In the genomic region with DNA sequence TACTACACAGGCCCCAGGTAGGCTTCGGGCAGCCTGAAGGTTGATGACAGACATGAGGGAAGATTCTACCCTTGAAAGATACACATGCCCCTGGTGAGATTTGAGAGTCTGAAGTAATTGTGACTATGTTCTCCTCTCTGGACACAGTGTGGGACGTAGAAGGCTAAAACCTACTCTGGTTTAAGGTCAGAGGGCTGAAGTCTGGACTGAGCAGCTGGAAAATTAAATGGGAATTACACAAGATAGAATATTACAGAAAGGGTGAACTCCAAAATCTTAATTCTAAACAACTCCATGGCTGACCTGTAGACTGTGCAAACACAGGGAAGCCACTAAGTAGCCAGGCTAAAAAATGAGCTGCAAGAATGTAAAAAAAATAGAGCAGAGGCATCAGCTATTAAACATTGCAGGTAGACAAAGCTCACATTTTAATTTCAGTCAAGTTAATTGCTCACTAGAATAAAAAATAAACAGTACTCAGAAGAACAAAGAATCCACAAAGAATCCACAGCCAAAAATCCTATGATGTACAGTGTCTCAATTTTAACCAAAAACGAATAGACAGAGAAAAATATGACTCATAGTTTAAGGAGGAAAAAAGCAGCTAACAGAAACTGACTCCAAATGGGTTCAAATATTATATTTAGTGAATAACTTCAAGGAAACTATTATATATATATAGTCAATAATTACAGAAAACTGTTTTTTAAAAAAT, we compare ENCODE assay signal across 1 cellular context.
TF ChIP-seq lines count a peak whose summit lies in the region.

No MANE protein-coding gene starts in this region.

TF ChIP-seq in SK-N-SH treated with all-trans-retinoic acid at 6 μM for 48 hours, 23 proteins besides CTCF, POLR2A, EP300 and RAD21 (continued from another document):
- TF ChIP-seq, protein P1, sequence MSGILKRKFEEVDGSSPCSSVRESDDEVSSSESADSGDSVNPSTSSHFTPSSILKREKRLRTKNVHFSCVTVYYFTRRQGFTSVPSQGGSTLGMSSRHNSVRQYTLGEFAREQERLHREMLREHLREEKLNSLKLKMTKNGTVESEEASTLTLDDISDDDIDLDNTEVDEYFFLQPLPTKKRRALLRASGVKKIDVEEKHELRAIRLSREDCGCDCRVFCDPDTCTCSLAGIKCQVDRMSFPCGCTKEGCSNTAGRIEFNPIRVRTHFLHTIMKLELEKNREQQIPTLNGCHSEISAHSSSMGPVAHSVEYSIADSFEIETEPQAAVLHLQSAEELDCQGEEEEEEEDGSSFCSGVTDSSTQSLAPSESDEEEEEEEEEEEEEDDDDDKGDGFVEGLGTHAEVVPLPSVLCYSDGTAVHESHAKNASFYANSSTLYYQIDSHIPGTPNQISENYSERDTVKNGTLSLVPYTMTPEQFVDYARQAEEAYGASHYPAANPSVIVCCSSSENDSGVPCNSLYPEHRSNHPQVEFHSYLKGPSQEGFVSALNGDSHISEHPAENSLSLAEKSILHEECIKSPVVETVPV (CRISPR knock-in tag; IDR thresholded peaks at IDR 0.05), result no peak
- TF ChIP-seq ISL1 (CRISPR knock-in tag; IDR thresholded peaks at IDR 0.05), result no peak
- TF ChIP-seq PPARA (CRISPR knock-in tag; IDR thresholded peaks at IDR 0.05; ENCODE audit: borderline replicate concordance), result no peak
- TF ChIP-seq TOX (CRISPR knock-in tag; IDR thresholded peaks at IDR 0.05; ENCODE audit: borderline replicate concordance), result no peak
- TF ChIP-seq, protein P2, sequence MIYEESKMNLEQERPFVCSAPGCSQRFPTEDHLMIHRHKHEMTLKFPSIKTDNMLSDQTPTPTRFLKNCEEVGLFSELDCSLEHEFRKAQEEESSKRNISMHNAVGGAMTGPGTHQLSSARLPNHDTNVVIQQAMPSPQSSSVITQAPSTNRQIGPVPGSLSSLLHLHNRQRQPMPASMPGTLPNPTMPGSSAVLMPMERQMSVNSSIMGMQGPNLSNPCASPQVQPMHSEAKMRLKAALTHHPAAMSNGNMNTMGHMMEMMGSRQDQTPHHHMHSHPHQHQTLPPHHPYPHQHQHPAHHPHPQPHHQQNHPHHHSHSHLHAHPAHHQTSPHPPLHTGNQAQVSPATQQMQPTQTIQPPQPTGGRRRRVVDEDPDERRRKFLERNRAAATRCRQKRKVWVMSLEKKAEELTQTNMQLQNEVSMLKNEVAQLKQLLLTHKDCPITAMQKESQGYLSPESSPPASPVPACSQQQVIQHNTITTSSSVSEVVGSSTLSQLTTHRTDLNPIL (CRISPR knock-in tag; IDR thresholded peaks at IDR 0.05; ENCODE audit: low read depth), result no peak
- no peak for TF ChIP-seq OSR1 (CRISPR knock-in tag; IDR thresholded peaks at IDR 0.05)
- TF ChIP-seq ZNF565 (CRISPR knock-in tag; conservative IDR thresholded peaks at IDR 0.05; ENCODE audit: low read depth), result no peak
TF ChIP-seq in SK-N-SH treated with all-trans-retinoic acid at 6 μM for 48 hours: peak in this region for 0.
